Comparison of ENCODE assay signal across 8 cellular contexts in the genomic region with DNA sequence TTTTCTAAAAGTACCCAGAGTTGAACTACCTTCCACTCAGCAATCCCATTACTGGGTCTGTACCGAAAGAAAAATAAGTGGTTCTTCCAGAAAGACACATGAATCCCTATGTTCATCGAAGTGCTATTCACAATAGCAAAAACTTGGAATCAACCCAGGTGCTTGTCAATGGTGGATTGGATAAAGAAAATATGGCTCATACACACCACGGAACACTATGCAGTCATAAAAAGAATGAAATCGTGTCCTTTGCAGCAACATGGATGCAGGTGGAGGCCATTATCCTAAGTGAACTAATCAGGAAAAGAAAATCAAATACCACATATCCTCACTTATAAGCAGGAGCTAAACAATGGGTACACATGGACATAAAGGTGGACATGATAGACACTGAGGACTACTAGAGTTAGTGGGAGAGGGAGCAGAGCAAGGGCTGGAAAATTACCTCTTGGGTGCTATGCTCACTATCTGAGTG. TPM values are rescaled to one million over a fixed set of nuclear protein-coding genes. Genes with fewer than 3 reads are reported as not detected.
DNase-seq lines count a peak whose midpoint lies in the region; ATAC-seq and TF ChIP-seq lines count a peak whose summit lies in the region.

No MANE protein-coding gene starts in this region.

- no peaks in the 10 kb centered on the region for H3K9me3 ChIP-seq in CD4-positive, CD25-positive, alpha-beta regulatory T cell (ENCODE audit: control insufficient read depth in 2 of 2, low read length in 2 of 2)

- H3K27me3 Mint-ChIP-seq in CD4-positive, CD25-positive, alpha-beta regulatory T cell, result peaks cover 8% of the 10 kb centered on the region
- H3K27me3 Mint-ChIP-seq in nephron (ENCODE audit: low read depth), result peaks cover 9% of the 10 kb centered on the region

- peak overlapping the region; percentile 74 for H3K4me3 ChIP-seq in CD4-positive, CD25-positive, alpha-beta regulatory T cell (ENCODE audit: low read depth, low read length)
- peak overlapping the region; percentile 57 for H3K4me3 ChIP-seq in LNCaP clone FGC (ENCODE audit: low read depth, low read length)

- H3K36me3 ChIP-seq in CD4-positive, CD25-positive, alpha-beta regulatory T cell (ENCODE audit: control insufficient read depth, insufficient read depth, low read length), result no peaks in the 10 kb centered on the region

- no peaks in the 10 kb centered on the region for H3K27me3 ChIP-seq in CD4-positive, CD25-positive, alpha-beta regulatory T cell (ENCODE audit: control insufficient read depth, insufficient read depth, low read length)

- H3K4me1 Mint-ChIP-seq in CD4-positive, CD25-positive, alpha-beta regulatory T cell, result peaks cover 19 to 45% (median 28%) of the 10 kb centered on the region in 4 donors
- H3K4me1 Mint-ChIP-seq in nephron, result peaks cover 45% of the 10 kb centered on the region

- H3K27ac ChIP-seq in CD4-positive, CD25-positive, alpha-beta regulatory T cell (ENCODE audit: insufficient read depth, low read length, poor library complexity, severe bottlenecking), result peak overlapping the region; percentile 68
- H3K27ac ChIP-seq in cingulate gyrus (ENCODE audit: low read depth, low read length), result peak overlapping the region; percentile 83

- peak overlapping the region; percentile 87 to 97 (median 91) for H3K27ac Mint-ChIP-seq in CD4-positive, CD25-positive, alpha-beta regulatory T cell
- peak overlapping the region; percentile 93 to 96 (median 96) for H3K27ac Mint-ChIP-seq in nephron

- H3K4me1 ChIP-seq in CD4-positive, CD25-positive, alpha-beta regulatory T cell (ENCODE audit: control insufficient read depth, insufficient read depth, low read length, poor library complexity, severe bottlenecking), result peaks cover 43% of the 10 kb centered on the region

- H3K4me3 Mint-ChIP-seq in CD4-positive, CD25-positive, alpha-beta regulatory T cell, result peak overlapping the region; percentile 90 to 96 (median 93)
- peak overlapping the region; percentile 85 to 92 (median 88) for H3K4me3 Mint-ChIP-seq in nephron

- peaks cover under 1% of the 10 kb centered on the region for H3K36me3 Mint-ChIP-seq in CD4-positive, CD25-positive, alpha-beta regulatory T cell
- H3K36me3 Mint-ChIP-seq in nephron (ENCODE audit: low read depth), result no peaks in the 10 kb centered on the region

- ATAC-seq in CD4-positive, CD25-positive, alpha-beta regulatory T cell (ENCODE audit: low read depth in 2 of 2), result no peak
- no peak for ATAC-seq in HG03095 (IDR thresholded peaks at IDR 0.05; ENCODE audit: unreplicated experiment)

- peaks cover 0 to 2% (median 0%) of the 10 kb centered on the region in 7 donors for H3K9me3 Mint-ChIP-seq in CD4-positive, CD25-positive, alpha-beta regulatory T cell
- no peaks in the 10 kb centered on the region for H3K9me3 Mint-ChIP-seq in nephron

- TF ChIP-seq CTCF in LNCaP clone FGC (IDR thresholded peaks at IDR 0.05; ENCODE audit: control insufficient read depth, extremely low read depth, insufficient read depth) (no peak), nephron (IDR thresholded peaks at IDR 0.05; ENCODE audit: unreplicated experiment in 3 of 3) (no peak)

- DNase-seq in CD4-positive, CD25-positive, alpha-beta regulatory T cell, result no peak
- no peak for DNase-seq in LNCaP clone FGC (ENCODE audit: low read depth)
- no peak for DNase-seq in AG20443 (ENCODE audit: low spot score)
- DNase-seq in NCI-H524 treated with DMSO at 0.1 percent for 48 hours (lab: John Stamatoyannopoulos, UW), result no peak
- DNase-seq in NCI-H226, result no peak

RNA-seq across cellular contexts. Expression of a gene that starts 32.9 kb away (rescaled TPM):
- total RNA-seq in CD4-positive, CD25-positive, alpha-beta regulatory T cell, result 1,538 TPM
- 10 to 100 TPM; 41.3 to 73.3 (median 48.6) TPM for polyA plus RNA-seq in CD4-positive, CD25-positive, alpha-beta regulatory T cell
